In genomic region chr9:108062680-108063079, GRCh38 we compare ENCODE assay signal across 39 cellular contexts.
"Had no signal": no experiment of that assay in that cellular context is flagged by ENCODE, and none has a peak within 500 bp of the region (broad histone marks: within the 10 kb centered on the region; RNA-seq: fewer than 3 reads in every experiment).

No MANE protein-coding gene starts in this region.

- H3K27ac ChIP-seq: adrenal gland, ascending aorta, body of pancreas, brain microvascular endothelial cell, breast epithelium, cardiac muscle cell had no signal

- DNase-seq: activated effector memory CD4-positive, alpha-beta T cell treated with anti-CD3 and anti-CD28 coated beads, Interleukin-2, amount 50 U/mL, for 16 hours; activated effector memory CD4-positive, alpha-beta T cell treated with Interleukin-2 at 50 U/mL for 16 hours; activated gamma-delta T cell; activated gamma-delta T cell treated with Interleukin-2 at 50 U/mL for 16 hours; activated naive CD4-positive, alpha-beta T cell; activated naive CD4-positive, alpha-beta T cell treated with anti-CD3 and anti-CD28 coated beads for 36 hours; activated naive CD4-positive, alpha-beta T cell treated with anti-CD3 and anti-CD28 coated beads, Interleukin-2, amount 10 ng/mL, durations not matched to agents 7 days and 5 days; activated naive CD4-positive, alpha-beta T cell treated with anti-CD3 and anti-CD28 coated beads, Interleukin-2, amount 50 U/mL, for 16 hours; activated naive CD4-positive, alpha-beta T cell treated with Interleukin-2 at 50 U/mL for 16 hours; activated naive CD8-positive, alpha-beta T cell treated with anti-CD3 and anti-CD28 coated beads for 36 hours; activated naive CD8-positive, alpha-beta T cell treated with anti-CD3 and anti-CD28 coated beads, Interleukin-2, amount 10 ng/mL, durations not matched to agents 7 days and 5 days; activated naive CD8-positive, alpha-beta T cell treated with anti-CD3 and anti-CD28 coated beads, Interleukin-2, amount 50 U/mL, for 24 hours; activated T-cell treated with anti-CD3 and anti-CD28 coated beads, Interleukin-2, amount 50 U/mL, for 24 hours; activated T-cell treated with anti-CD3 and anti-CD28 coated beads, Interleukin-2, amount 50 U/mL, for 4 hours; activated T-cell treated with anti-CD3 and anti-CD28 coated beads, Interleukin-2, amount 50 U/mL, for 48 hours; activated T-cell treated with anti-CD3 and anti-CD28 coated beads, Interleukin-2, amount 50 U/mL, for 72 hours; adrenal gland; amniotic stem cell; amygdala; anterior cingulate cortex; aorta; body of pancreas; brain microvascular endothelial cell; caudate nucleus; central memory CD4-positive, alpha-beta T cell; cerebellar nuclear complex had no signal

- H3K27ac Mint-ChIP-seq: activated naive CD4-positive, alpha-beta T cell treated with anti-CD3 and anti-CD28 coated beads for 36 hours; activated naive CD4-positive, alpha-beta T cell treated with anti-CD3 and anti-CD28 coated beads, Interleukin-2, amount 10 ng/mL, durations not matched to agents 7 days and 5 days; activated naive CD4-positive, alpha-beta T cell treated with anti-CD3 and anti-CD28 coated beads, Interleukin-2, amount 50 U/mL, for 24 hours; activated naive CD4-positive, alpha-beta T cell treated with anti-CD3 and anti-CD28 coated beads, Interleukin-2, amount 50 U/mL, for 72 hours; activated naive CD8-positive, alpha-beta T cell; activated naive CD8-positive, alpha-beta T cell treated with anti-CD3 and anti-CD28 coated beads for 36 hours; activated naive CD8-positive, alpha-beta T cell treated with anti-CD3 and anti-CD28 coated beads, Interleukin-2, amount 10 ng/mL, durations not matched to agents 7 days and 5 days; activated naive CD8-positive, alpha-beta T cell treated with anti-CD3 and anti-CD28 coated beads, Interleukin-2, amount 50 U/mL, for 24 hours; activated T-cell treated with anti-CD3 and anti-CD28 coated beads, Interleukin-2, amount 50 U/mL, for 24 hours; activated T-cell treated with anti-CD3 and anti-CD28 coated beads, Interleukin-2, amount 50 U/mL, for 72 hours; activated T-helper 1 cell treated with anti-CD3 and anti-CD28 coated beads, Interleukin-12 subunit alpha, Interleukin-12 subunit beta, Interleukin-2, Interleukin-4 antibody, amounts not matched to agents 30 ng/mL and 10 ng/mL and 1 ng/mL, durations not matched to agents 14 hours and 24 hours and 36 hours; activated T-helper 17 cell treated with anti-CD3 and anti-CD28 coated beads, Interleukin-2, amount 50 U/mL, for 72 hours; activated T-helper 2 cell treated with anti-CD3 and anti-CD28 coated beads, Interferon-gamma antibody, Interleukin-2, Interleukin-4, amounts not matched to agents 10 μg/mL and 5 μg/mL and 100 μg/mL, durations not matched to agents 14 hours and 24 hours and 36 hours; brain had no signal

- ATAC-seq: activated naive CD4-positive, alpha-beta T cell treated with anti-CD3 and anti-CD28 coated beads, Interleukin-2, amount 50 U/mL, for 72 hours; activated naive CD8-positive, alpha-beta T cell treated with anti-CD3 and anti-CD28 coated beads, Interleukin-2, amount 50 U/mL, for 24 hours; activated T-cell treated with anti-CD3 and anti-CD28 coated beads, Interleukin-2, amount 50 U/mL, for 4 hours; activated T-cell treated with anti-CD3 and anti-CD28 coated beads, Interleukin-2, amount 50 U/mL, for 72 hours; activated T-helper 17 cell treated with anti-CD3 and anti-CD28 coated beads, Interleukin-2, amount 50 U/mL, for 72 hours; body of pancreas had no signal

- H3K9me3 ChIP-seq: adrenal gland, ascending aorta, body of pancreas, breast epithelium had no signal

- H3K4me3 Mint-ChIP-seq: activated naive CD4-positive, alpha-beta T cell treated with anti-CD3 and anti-CD28 coated beads for 36 hours; activated naive CD4-positive, alpha-beta T cell treated with anti-CD3 and anti-CD28 coated beads, Interleukin-2, amount 10 ng/mL, durations not matched to agents 7 days and 5 days; activated naive CD4-positive, alpha-beta T cell treated with anti-CD3 and anti-CD28 coated beads, Interleukin-2, amount 50 U/mL, for 24 hours; activated naive CD8-positive, alpha-beta T cell; activated naive CD8-positive, alpha-beta T cell treated with anti-CD3 and anti-CD28 coated beads for 36 hours; activated naive CD8-positive, alpha-beta T cell treated with anti-CD3 and anti-CD28 coated beads, Interleukin-2, amount 10 ng/mL, durations not matched to agents 7 days and 5 days; activated naive CD8-positive, alpha-beta T cell treated with anti-CD3 and anti-CD28 coated beads, Interleukin-2, amount 50 U/mL, for 24 hours; activated T-cell treated with anti-CD3 and anti-CD28 coated beads, Interleukin-2, amount 50 U/mL, for 24 hours; activated T-cell treated with anti-CD3 and anti-CD28 coated beads, Interleukin-2, amount 50 U/mL, for 4 hours; activated T-cell treated with anti-CD3 and anti-CD28 coated beads, Interleukin-2, amount 50 U/mL, for 72 hours; activated T-helper 1 cell treated with anti-CD3 and anti-CD28 coated beads, Interleukin-12 subunit alpha, Interleukin-12 subunit beta, Interleukin-2, Interleukin-4 antibody, amounts not matched to agents 30 ng/mL and 10 ng/mL and 1 ng/mL, durations not matched to agents 14 hours and 24 hours and 36 hours; activated T-helper 17 cell treated with anti-CD3 and anti-CD28 coated beads, Interleukin-2, amount 50 U/mL, for 72 hours; brain; central memory CD8-positive, alpha-beta T cell had no signal

- FAIRE-seq: astrocyte, bronchial epithelial cell had no signal

- H3K36me3 Mint-ChIP-seq: activated naive CD4-positive, alpha-beta T cell treated with anti-CD3 and anti-CD28 coated beads, Interleukin-2, amount 10 ng/mL, durations not matched to agents 7 days and 5 days; activated naive CD4-positive, alpha-beta T cell treated with anti-CD3 and anti-CD28 coated beads, Interleukin-2, amount 50 U/mL, for 24 hours; activated naive CD4-positive, alpha-beta T cell treated with anti-CD3 and anti-CD28 coated beads, Interleukin-2, amount 50 U/mL, for 72 hours; activated naive CD8-positive, alpha-beta T cell; activated naive CD8-positive, alpha-beta T cell treated with anti-CD3 and anti-CD28 coated beads for 36 hours; activated naive CD8-positive, alpha-beta T cell treated with anti-CD3 and anti-CD28 coated beads, Interleukin-2, amount 10 ng/mL, durations not matched to agents 7 days and 5 days; brain had no signal

- H3K4me1 ChIP-seq: ascending aorta, body of pancreas, breast epithelium had no signal

- H3K4me3 ChIP-seq: adrenal gland, ascending aorta, body of pancreas, breast epithelium, cardiac muscle cell had no signal

- H3K4me1 Mint-ChIP-seq: activated naive CD4-positive, alpha-beta T cell treated with anti-CD3 and anti-CD28 coated beads, Interleukin-2, amount 10 ng/mL, durations not matched to agents 7 days and 5 days; activated naive CD4-positive, alpha-beta T cell treated with anti-CD3 and anti-CD28 coated beads, Interleukin-2, amount 50 U/mL, for 24 hours; activated naive CD8-positive, alpha-beta T cell treated with anti-CD3 and anti-CD28 coated beads for 36 hours; activated naive CD8-positive, alpha-beta T cell treated with anti-CD3 and anti-CD28 coated beads, Interleukin-2, amount 10 ng/mL, durations not matched to agents 7 days and 5 days; activated naive CD8-positive, alpha-beta T cell treated with anti-CD3 and anti-CD28 coated beads, Interleukin-2, amount 50 U/mL, for 24 hours; activated T-helper 17 cell treated with anti-CD3 and anti-CD28 coated beads, Interleukin-2, amount 50 U/mL, for 72 hours; central memory CD8-positive, alpha-beta T cell had no signal

- H3K27me3 Mint-ChIP-seq: activated naive CD4-positive, alpha-beta T cell treated with anti-CD3 and anti-CD28 coated beads, Interleukin-2, amount 10 ng/mL, durations not matched to agents 7 days and 5 days; activated naive CD4-positive, alpha-beta T cell treated with anti-CD3 and anti-CD28 coated beads, Interleukin-2, amount 50 U/mL, for 24 hours; activated naive CD8-positive, alpha-beta T cell; activated naive CD8-positive, alpha-beta T cell treated with anti-CD3 and anti-CD28 coated beads for 36 hours; activated naive CD8-positive, alpha-beta T cell treated with anti-CD3 and anti-CD28 coated beads, Interleukin-2, amount 10 ng/mL, durations not matched to agents 7 days and 5 days; activated naive CD8-positive, alpha-beta T cell treated with anti-CD3 and anti-CD28 coated beads, Interleukin-2, amount 50 U/mL, for 24 hours; activated T-cell treated with anti-CD3 and anti-CD28 coated beads, Interleukin-2, amount 50 U/mL, for 24 hours; activated T-helper 17 cell treated with anti-CD3 and anti-CD28 coated beads, Interleukin-2, amount 50 U/mL, for 72 hours; central memory CD8-positive, alpha-beta T cell had no signal

- H3K27me3 ChIP-seq: ascending aorta, body of pancreas, brain microvascular endothelial cell, breast epithelium, cardiac muscle cell had no signal

- H3K36me3 ChIP-seq: adrenal gland, ascending aorta, brain microvascular endothelial cell, breast epithelium, cardiac muscle cell had no signal
